8 cellular contexts compared by ENCODE assay signal in genomic region chr19:41325947-41326706, GRCh38. TPM values are rescaled to one million over a fixed set of nuclear protein-coding genes. Genes with fewer than 3 reads are reported as not detected.
A peak's percentile ranks its signal among the peaks of the same experiment; 100 is the strongest.
DNase-seq lines count a peak whose midpoint lies in the region; ATAC-seq and TF ChIP-seq lines count a peak whose summit lies in the region.

No MANE protein-coding gene starts in this region.

- H3K36me3 Mint-ChIP-seq in activated T-helper 17 cell treated with anti-CD3 and anti-CD28 coated beads, Interleukin-2, amount 50 U/mL, for 72 hours (ENCODE audit: low read depth): peaks cover 85% of the 10 kb centered on the region

- TF ChIP-seq CTCF in GM20000 (IDR thresholded peaks at IDR 0.05; ENCODE audit: extremely low read depth, missing control alignments): no peak

- no peaks in the 10 kb centered on the region for H3K9me3 Mint-ChIP-seq in activated T-helper 17 cell treated with anti-CD3 and anti-CD28 coated beads, Interleukin-2, amount 50 U/mL, for 72 hours

- peaks cover 51% of the 10 kb centered on the region for H3K4me1 Mint-ChIP-seq in activated T-helper 17 cell treated with anti-CD3 and anti-CD28 coated beads, Interleukin-2, amount 50 U/mL, for 72 hours

- ATAC-seq in activated T-helper 17 cell treated with anti-CD3 and anti-CD28 coated beads, Interleukin-2, amount 50 U/mL, for 72 hours (replicated peaks): no peak
- no peak for ATAC-seq in HG03520 (IDR thresholded peaks at IDR 0.05; ENCODE audit: unreplicated experiment)
- ATAC-seq in HG02798 (IDR thresholded peaks at IDR 0.05; ENCODE audit: poor library complexity, unreplicated experiment): no peak

- intact Hi-C loops in cardiac septum (cut with DNase I): loop anchor here (2.0 to 5.0 kb wide), 2 partner anchors 27 to 101 kb away; partner anchors contain the start of genes B3GNT8 and TGFB1

- peak overlapping the region; percentile 89 for H3K27ac Mint-ChIP-seq in activated T-helper 17 cell treated with anti-CD3 and anti-CD28 coated beads, Interleukin-2, amount 50 U/mL, for 72 hours

- peak overlapping the region; percentile 94 for H3K4me3 Mint-ChIP-seq in activated T-helper 17 cell treated with anti-CD3 and anti-CD28 coated beads, Interleukin-2, amount 50 U/mL, for 72 hours

- DNase-seq in AG08396 (ENCODE audit: low spot score) (peak; percentile 67), GM20000 (ENCODE audit: low spot score) (peak; percentile 85), cardiac septum (ENCODE audit: low spot score) (peak; percentile 76), retina (peak; percentile 60), SK-N-DZ (ENCODE audit: low spot score) (no peak)

- H3K27me3 Mint-ChIP-seq in activated T-helper 17 cell treated with anti-CD3 and anti-CD28 coated beads, Interleukin-2, amount 50 U/mL, for 72 hours: no peaks in the 10 kb centered on the region

RNA-seq across cellular contexts. Expression of gene CCDC97, which starts 16.2 kb away (rescaled TPM):
- total RNA-seq in activated T-helper 17 cell treated with anti-CD3 and anti-CD28 coated beads, Interleukin-2, amount 50 U/mL, for 72 hours: 10 to 100 TPM; 35.1 to 40.9 TPM
- total RNA-seq in cardiac septum: 17.0 TPM
- polyA plus RNA-seq in SK-N-DZ (2014; cell fraction: cytosol; rRNA removed): 7.1 and 8.5 TPM in 2 replicates
- polyA plus RNA-seq in SK-N-DZ (2014; cell fraction: nucleus; rRNA removed): 5.3 and 5.6 TPM in 2 replicates

RNA-seq across cellular contexts. Expression of gene TGFB1, which starts 27.6 kb away (rescaled TPM):
- total RNA-seq in activated T-helper 17 cell treated with anti-CD3 and anti-CD28 coated beads, Interleukin-2, amount 50 U/mL, for 72 hours: 100 to 1,000 TPM; 107 to 158 TPM
- 26.4 TPM for total RNA-seq in cardiac septum
- 6.3 and 8.1 TPM in 2 replicates for polyA plus RNA-seq in SK-N-DZ (2014; cell fraction: cytosol; rRNA removed)
- polyA plus RNA-seq in SK-N-DZ (2014; cell fraction: nucleus; rRNA removed): 1.8 and 9.6 TPM in 2 replicates

RNA-seq across cellular contexts. Expression of gene B9D2, which starts 37.8 kb away (rescaled TPM):
- 1 to 10 TPM; 6.7 to 9.5 TPM for total RNA-seq in activated T-helper 17 cell treated with anti-CD3 and anti-CD28 coated beads, Interleukin-2, amount 50 U/mL, for 72 hours
- total RNA-seq in cardiac septum: 1.9 TPM
- polyA plus RNA-seq in SK-N-DZ (2014; cell fraction: cytosol; rRNA removed): 6.4 and 15.3 TPM in 2 replicates
- polyA plus RNA-seq in SK-N-DZ (2014; cell fraction: nucleus; rRNA removed): 5.4 and 8.1 TPM in 2 replicates

RNA-seq across cellular contexts. Expression of gene TMEM91, which starts 50.2 kb away (rescaled TPM):
- 10 to 100 TPM in 1 of 2 donors, 1 to 10 TPM in 1; 3.5 to 15.1 TPM for total RNA-seq in activated T-helper 17 cell treated with anti-CD3 and anti-CD28 coated beads, Interleukin-2, amount 50 U/mL, for 72 hours
- total RNA-seq in cardiac septum: 2.9 TPM
- 0.97 and 2.2 TPM in 2 replicates for polyA plus RNA-seq in SK-N-DZ (2014; cell fraction: cytosol; rRNA removed)
- polyA plus RNA-seq in SK-N-DZ (2014; cell fraction: nucleus; rRNA removed): 9.4 and 13.1 TPM in 2 replicates
